ENCODE assay signal across 8 cellular contexts in genomic region chr6:26439552-26440125, GRCh38. TPM values are rescaled to one million over a fixed set of nuclear protein-coding genes. Genes with fewer than 3 reads are reported as not detected.
DNase-seq lines count a peak whose midpoint lies in the region; ATAC-seq and TF ChIP-seq lines count a peak whose summit lies in the region.

No MANE protein-coding gene starts in this region.

- DNase-seq in activated naive CD4-positive, alpha-beta T cell (lab: John Stamatoyannopoulos, UW), result no peak
- DNase-seq in adipocyte (ENCODE audit: low read depth) (no peak), medulla oblongata (ENCODE audit: extremely low spot score) (peak; percentile 27), upper lobe of left lung (no peak), NCI-H2029 (lab: John Stamatoyannopoulos, UW) (no peak), GM13976 (ENCODE audit: low spot score) (no peak)

- no peaks in the 10 kb centered on the region for H3K27me3 Mint-ChIP-seq in activated naive CD4-positive, alpha-beta T cell treated with anti-CD3 and anti-CD28 coated beads, Interleukin-2, amount 50 U/mL, for 24 hours

- peak overlapping the region; percentile 99 for H3K4me3 Mint-ChIP-seq in activated naive CD4-positive, alpha-beta T cell treated with anti-CD3 and anti-CD28 coated beads, Interleukin-2, amount 50 U/mL, for 24 hours

- H3K36me3 ChIP-seq in adipocyte (ENCODE audit: control insufficient read depth, insufficient read depth, low read length, severe bottlenecking), result no peaks in the 10 kb centered on the region
- peaks cover 0 to 6% (median 0%) of the 10 kb centered on the region in 4 donors for H3K36me3 ChIP-seq in upper lobe of left lung

- no peak for TF ChIP-seq POLR2A in upper lobe of left lung (IDR thresholded peaks at IDR 0.05)

- 12 to 19% methylated on average over 4 of the region's 4 CpGs for WGBS in upper lobe of left lung, 2 donors

- peaks cover 22% of the 10 kb centered on the region for H3K4me1 ChIP-seq in adipocyte (ENCODE audit: control insufficient read depth, insufficient read depth, low read length)
- peaks cover 14 to 25% (median 19%) of the 10 kb centered on the region in 4 donors for H3K4me1 ChIP-seq in upper lobe of left lung

- ATAC-seq in upper lobe of left lung (ENCODE audit: low FRiP score in 2 of 2) (no peak), HG03457 (IDR thresholded peaks at IDR 0.05; ENCODE audit: unreplicated experiment) (no peak)

- peak overlapping the region; percentile 90 for H3K9ac ChIP-seq in adipocyte (ENCODE audit: low read length)

- peaks cover 5% of the 10 kb centered on the region for H3K36me3 Mint-ChIP-seq in activated naive CD4-positive, alpha-beta T cell treated with anti-CD3 and anti-CD28 coated beads, Interleukin-2, amount 50 U/mL, for 24 hours

- no peak for TF ChIP-seq EP300 in upper lobe of left lung (IDR thresholded peaks at IDR 0.05)

- H3K4me3 ChIP-seq in adipocyte (ENCODE audit: low read length) (peak overlapping the region; percentile 88), upper lobe of left lung (peak overlapping the region in 3 of 4 donors; percentile 51 to 67 (median 61))

- H3K27ac ChIP-seq in upper lobe of left lung, result peak overlapping the region; percentile 75 to 91 (median 90)

- no peak for TF ChIP-seq CTCF in upper lobe of left lung (IDR thresholded peaks at IDR 0.05)
- no peak for TF ChIP-seq CTCF in GM13976 (IDR thresholded peaks at IDR 0.05; ENCODE audit: borderline replicate concordance, control extremely low read depth, extremely low read depth, insufficient read depth, missing control alignments)

- peaks cover 1% of the 10 kb centered on the region for H3K9me3 Mint-ChIP-seq in activated naive CD4-positive, alpha-beta T cell treated with anti-CD3 and anti-CD28 coated beads, Interleukin-2, amount 50 U/mL, for 24 hours

- H3K4me1 Mint-ChIP-seq in activated naive CD4-positive, alpha-beta T cell treated with anti-CD3 and anti-CD28 coated beads, Interleukin-2, amount 50 U/mL, for 24 hours, result peaks cover 44% of the 10 kb centered on the region

- peak overlapping the region; percentile 99 for H3K27ac Mint-ChIP-seq in activated naive CD4-positive, alpha-beta T cell treated with anti-CD3 and anti-CD28 coated beads, Interleukin-2, amount 50 U/mL, for 24 hours

- no peaks in the 10 kb centered on the region for H3K27me3 ChIP-seq in adipocyte (replicated peaks; ENCODE audit: control insufficient read depth, insufficient read depth, low read length)
- no peaks in the 10 kb centered on the region for H3K27me3 ChIP-seq in upper lobe of left lung

- H3K9me3 ChIP-seq in adipocyte (ENCODE audit: control insufficient read depth, low read length), result no peaks in the 10 kb centered on the region
- no peaks in the 10 kb centered on the region for H3K9me3 ChIP-seq in upper lobe of left lung

- in situ Hi-C loops in GM13976 (cut with MboI; ENCODE audit: low sequenced_read_pairs, unreplicated experiment), result no loop called here

RNA-seq across cellular contexts. Expression of gene BTN3A3, which starts 0.7 kb away (rescaled TPM):
- 10 to 100 TPM; 18.7 to 51.3 (median 38.0) TPM for total RNA-seq in upper lobe of left lung

RNA-seq across cellular contexts. Expression of gene BTN2A1, which starts 18.1 kb away (rescaled TPM):
- total RNA-seq in upper lobe of left lung, result 10 to 100 TPM; 17.2 to 34.6 (median 21.2) TPM

RNA-seq across cellular contexts. Expression of gene BTN3A1, which starts 37.6 kb away (rescaled TPM):
- 10 to 100 TPM; 24.9 to 55.8 (median 34.6) TPM for total RNA-seq in upper lobe of left lung

RNA-seq across cellular contexts. Expression of gene BTN2A2, which starts 56.7 kb away (rescaled TPM):
- total RNA-seq in upper lobe of left lung, result 10 to 100 TPM; 12.2 to 59.7 (median 26.3) TPM
